In the genomic region with DNA sequence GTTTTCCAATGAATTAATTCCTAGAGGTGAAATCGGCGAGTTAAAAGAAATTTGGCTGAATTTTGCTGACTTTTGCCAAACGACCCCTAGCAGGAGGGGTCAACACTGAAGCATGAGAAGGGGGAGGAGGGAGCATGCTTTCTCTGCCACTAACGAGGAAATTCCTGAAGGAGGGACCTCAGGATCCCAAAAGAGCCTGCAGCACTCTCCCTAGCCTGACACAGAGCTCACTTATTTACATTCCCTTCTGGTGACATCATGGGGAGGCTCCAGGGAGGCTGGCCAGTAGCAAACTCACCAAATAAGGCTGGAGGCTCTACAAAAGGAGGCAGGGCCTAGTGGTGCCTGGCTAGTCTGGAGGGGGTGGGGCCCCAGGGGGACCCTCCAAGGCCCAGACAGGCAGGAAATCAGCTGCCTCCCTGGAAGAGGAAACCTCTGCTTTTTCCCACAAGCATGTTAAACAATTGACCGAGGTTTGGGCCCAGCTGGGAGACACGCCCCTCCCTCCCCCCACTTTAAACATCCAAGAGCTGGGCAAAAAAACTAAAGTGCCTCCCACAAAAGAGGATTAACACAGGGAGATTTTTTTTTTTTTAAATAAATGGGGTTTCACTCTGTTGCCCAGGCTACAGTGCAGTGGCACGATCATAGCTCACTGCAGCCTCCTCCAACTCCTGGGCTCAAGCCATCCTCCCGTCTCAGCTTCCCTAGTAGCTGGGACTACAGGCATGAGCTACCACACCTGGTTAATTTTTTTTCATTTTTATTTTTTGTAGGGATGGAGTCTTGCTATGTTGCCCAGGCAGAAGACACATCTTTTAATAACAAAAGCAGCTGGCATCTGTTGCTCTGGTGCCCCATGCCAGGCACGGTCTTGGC, we compare ENCODE assay signal across 8 cellular contexts. TPM values are rescaled to one million over a fixed set of nuclear protein-coding genes. Genes with fewer than 3 reads are reported as not detected.
A peak's percentile ranks its signal among the peaks of the same experiment; 100 is the strongest.
DNase-seq lines count a peak whose midpoint lies in the region; ATAC-seq and TF ChIP-seq lines count a peak whose summit lies in the region.

No MANE protein-coding gene starts in this region.

- peaks cover 15% of the 10 kb centered on the region for H3K4me1 ChIP-seq in effector memory CD4-positive, alpha-beta T cell (ENCODE audit: control insufficient read depth, insufficient read depth, low read length, poor library complexity, severe bottlenecking)

- H3K36me3 ChIP-seq in effector memory CD4-positive, alpha-beta T cell (ENCODE audit: control insufficient read depth, insufficient read depth, low read length) = peaks cover 28% of the 10 kb centered on the region

- no peaks in the 10 kb centered on the region for H3K9me3 ChIP-seq in effector memory CD4-positive, alpha-beta T cell (ENCODE audit: control insufficient read depth, low read length)

- H3K4me3 ChIP-seq in iPS-11a (ENCODE audit: low read depth, low read length) = peak overlapping the region; percentile 75
- no peak overlapping the region for H3K4me3 ChIP-seq in effector memory CD4-positive, alpha-beta T cell (ENCODE audit: insufficient read depth, low read depth, low read length, poor library complexity, severe bottlenecking)

- peaks cover 30% of the 10 kb centered on the region for H3K4me1 Mint-ChIP-seq in brain

- H3K27ac ChIP-seq in effector memory CD4-positive, alpha-beta T cell (ENCODE audit: insufficient read depth, low read length, poor library complexity, severe bottlenecking) = no peak overlapping the region

- no peaks in the 10 kb centered on the region for H3K9me3 Mint-ChIP-seq in brain

- H3K27me3 ChIP-seq in effector memory CD4-positive, alpha-beta T cell (replicated peaks; ENCODE audit: control insufficient read depth, insufficient read depth, low read length, poor library complexity, severe bottlenecking) = no peaks in the 10 kb centered on the region

- peak; percentile 91 for ATAC-seq in sciatic nerve

- DNase-seq in EH (ENCODE audit: low read depth) = peak; percentile 100
- DNase-seq in NCI-H1048 (lab: John Stamatoyannopoulos, UW) = peak; percentile 56
- DNase-seq in sciatic nerve (ENCODE audit: low spot score) = peak; percentile 87
- DNase-seq in stimulated activated CD8-positive, alpha-beta memory T cell treated with anti-CD3 and anti-CD28 coated beads, Interleukin-4, amount 100 ng/mL, for 48 hours = no peak
- no peak for DNase-seq in NCI-H1436 treated with DMSO at 0.1 percent for 48 hours (lab: John Stamatoyannopoulos, UW)
- no peak for DNase-seq in effector memory CD4-positive, alpha-beta T cell

- H3K4me3 Mint-ChIP-seq in brain = peak overlapping the region; percentile 83 to 99 (median 90)

- H3K27me3 Mint-ChIP-seq in brain = peaks cover 10% of the 10 kb centered on the region

- H3K27ac Mint-ChIP-seq in brain = peak overlapping the region; percentile 87 to 94 (median 93)

- intact Hi-C loops in sciatic nerve (cut with DNase I) = no loop called here

- no peak for TF ChIP-seq CTCF in brain (conservative IDR thresholded peaks at IDR 0.05)

- H3K36me3 Mint-ChIP-seq in brain = peaks cover 49% of the 10 kb centered on the region

RNA-seq across cellular contexts. Expression of a gene that starts 2.1 kb away (rescaled TPM):
- polyA plus RNA-seq in brain (ENCODE audit: insufficient read depth, low read depth, low replicate concordance) = 83.8 TPM
- total RNA-seq in sciatic nerve = 69.0 TPM

RNA-seq across cellular contexts. Expression of a gene that starts 16.5 kb away (rescaled TPM):
- 3,920 TPM for polyA plus RNA-seq in brain (ENCODE audit: insufficient read depth, low read depth, low replicate concordance)
- 1,381 TPM for total RNA-seq in sciatic nerve

RNA-seq across cellular contexts. Expression of a gene that starts 35.9 kb away (rescaled TPM):
- polyA plus RNA-seq in brain (ENCODE audit: insufficient read depth, low read depth, low replicate concordance) = 0.31 TPM
- total RNA-seq in sciatic nerve = not detected

RNA-seq across cellular contexts. Expression of a gene that starts 38.7 kb away (rescaled TPM):
- polyA plus RNA-seq in brain (ENCODE audit: insufficient read depth, low read depth, low replicate concordance) = 41.9 TPM
- 33.4 TPM for total RNA-seq in sciatic nerve

Comparison
In these comparisons a context has a peak if more than half of its experiments do, and no peak if none do; other contexts are left out.
1. DNase-seq: peak in EH (single experiment), NCI-H1048 (single experiment) and sciatic nerve (single experiment); none in stimulated activated CD8-positive, alpha-beta memory T cell treated with anti-CD3 and anti-CD28 coated beads, Interleukin-4, amount 100 ng/mL, for 48 hours (single experiment), NCI-H1436 treated with DMSO at 0.1 percent for 48 hours (single experiment) and effector memory CD4-positive, alpha-beta T cell (0 of 3).